Comparison of ENCODE assay signal across 8 cellular contexts in the genomic region with DNA sequence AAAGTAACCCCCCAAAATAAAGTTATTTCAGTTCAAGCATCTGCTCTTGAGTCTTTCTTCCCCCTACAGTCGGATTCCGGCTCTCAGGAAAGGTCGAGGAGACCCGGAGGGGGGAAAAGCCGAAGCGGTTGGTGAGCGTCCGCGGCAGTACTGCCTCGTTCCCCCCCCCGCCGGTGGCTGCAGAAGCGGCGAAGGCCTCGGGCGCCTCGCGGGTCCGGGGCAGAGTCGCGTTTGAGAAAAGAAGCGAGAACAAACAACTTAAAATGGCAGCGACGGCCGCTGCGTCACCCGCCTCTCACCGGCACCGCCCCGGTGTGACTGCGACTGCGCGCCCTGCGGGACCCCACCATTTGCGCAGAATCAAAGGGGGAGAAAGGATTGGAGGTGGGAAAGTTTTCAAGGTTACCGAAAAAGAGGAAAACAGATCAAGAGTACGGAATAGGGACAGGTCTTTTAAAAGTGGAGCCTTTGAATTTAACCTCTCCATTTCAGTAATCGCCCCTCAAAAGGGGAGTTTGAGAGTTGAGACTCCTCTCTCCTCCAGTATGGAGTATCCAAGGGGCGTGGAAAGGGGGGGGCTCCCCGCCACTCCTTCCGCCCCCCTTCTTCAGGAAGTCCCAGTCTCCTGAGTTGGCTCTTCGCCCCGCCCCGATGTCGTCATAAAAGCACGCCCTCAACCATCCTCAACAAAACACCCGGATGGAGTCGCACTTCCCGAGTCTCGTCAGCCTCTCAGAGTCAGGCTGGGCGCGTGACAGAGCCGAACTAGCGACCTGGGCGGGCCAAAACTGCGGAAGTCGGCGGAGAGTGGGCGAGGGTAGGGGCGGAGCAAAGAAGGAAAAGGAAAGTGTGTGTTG. TPM values are rescaled to one million over a fixed set of nuclear protein-coding genes. Genes with fewer than 3 reads are reported as not detected.
DNase-seq lines count a peak whose midpoint lies in the region; ATAC-seq and TF ChIP-seq lines count a peak whose summit lies in the region.

No MANE protein-coding gene starts in this region.

- peak; percentile 60 for ATAC-seq in GM18499 (IDR thresholded peaks at IDR 0.05; ENCODE audit: insufficient read depth, unreplicated experiment)
- ATAC-seq in HG02938 (IDR thresholded peaks at IDR 0.05; ENCODE audit: unreplicated experiment): peak; percentile 87
- ATAC-seq in T-helper 17 cell: peak; percentile 84
- ATAC-seq in upper lobe of right lung: peak; percentile 94

- H3K4me3 ChIP-seq in left ventricle myocardium inferior (peak overlapping the region; percentile 90), upper lobe of right lung (peak overlapping the region; percentile 92)

- H3K27ac ChIP-seq in angular gyrus (ENCODE audit: low read depth, low read length) (peak overlapping the region; percentile 99), left ventricle myocardium inferior (replicated peaks) (peak overlapping the region; percentile 100), upper lobe of right lung (peak overlapping the region; percentile 100)

- peak; percentile 11 for TF ChIP-seq CTCF in left ventricle myocardium inferior (IDR thresholded peaks at IDR 0.05; ENCODE audit: borderline replicate concordance)
- no peak for TF ChIP-seq CTCF in upper lobe of right lung (IDR thresholded peaks at IDR 0.05)

- peaks cover 7% of the 10 kb centered on the region for H3K36me3 Mint-ChIP-seq in T-helper 17 cell (ENCODE audit: low read depth)

- H3K4me3 Mint-ChIP-seq in T-helper 17 cell: peak overlapping the region; percentile 96

- H3K27ac Mint-ChIP-seq in T-helper 17 cell: peak overlapping the region; percentile 99

- H3K27me3 ChIP-seq in left ventricle myocardium inferior (ENCODE audit: low read depth): no peaks in the 10 kb centered on the region
- no peaks in the 10 kb centered on the region for H3K27me3 ChIP-seq in upper lobe of right lung

- intact Hi-C loops in left ventricle myocardium inferior (cut with micrococcal nuclease): no loop called here
- intact Hi-C loops in posterior vena cava (cut with DNase I): no loop called here
- intact Hi-C loops in upper lobe of right lung (cut with DNase I): no loop called here

- H3K4me1 Mint-ChIP-seq in T-helper 17 cell: peaks cover 38% of the 10 kb centered on the region

- no peaks in the 10 kb centered on the region for H3K27me3 Mint-ChIP-seq in T-helper 17 cell

- H3K36me3 ChIP-seq in left ventricle myocardium inferior: peaks cover 13% of the 10 kb centered on the region
- peaks cover 24% of the 10 kb centered on the region for H3K36me3 ChIP-seq in upper lobe of right lung

- peaks cover 57% of the 10 kb centered on the region for H3K4me1 ChIP-seq in left ventricle myocardium inferior
- peaks cover 25% of the 10 kb centered on the region for H3K4me1 ChIP-seq in upper lobe of right lung

- peak; percentile 97 for DNase-seq in NCI-H1694 treated with DMSO at 0.1 percent for 48 hours (lab: John Stamatoyannopoulos, UW)
- DNase-seq in T-helper 17 cell: peak; percentile 96 to 99 (median 98)
- DNase-seq in left ventricle myocardium inferior: peak; percentile 100
- DNase-seq in posterior vena cava (ENCODE audit: low spot score): peak; percentile 100
- peak; percentile 100 for DNase-seq in upper lobe of right lung

- H3K9me3 ChIP-seq in T-helper 17 cell (ENCODE audit: control insufficient read depth, low read length, poor library complexity, severe bottlenecking) (no peaks in the 10 kb centered on the region), left ventricle myocardium inferior (replicated peaks) (no peaks in the 10 kb centered on the region), upper lobe of right lung (no peaks in the 10 kb centered on the region)

RNA-seq across cellular contexts. Expression of a gene that starts 1.9 kb away (rescaled TPM):
- total RNA-seq in T-helper 17 cell (100 to 1,000 TPM; 103 to 110 TPM), left ventricle myocardium inferior (40.4 TPM), posterior vena cava (10 to 100 TPM; 63.9 to 70.3 TPM), upper lobe of right lung (120 TPM)

RNA-seq across cellular contexts. Expression of a gene that starts 53.9 kb away (rescaled TPM):
- total RNA-seq in T-helper 17 cell: 10 to 100 TPM; 11.7 to 15.3 TPM
- 8.1 TPM for total RNA-seq in left ventricle myocardium inferior
- total RNA-seq in posterior vena cava: 1 to 10 TPM; 6.0 to 7.5 TPM
- 10.0 TPM for total RNA-seq in upper lobe of right lung

RNA-seq across cellular contexts. Expression of a gene that starts 54.0 kb away (rescaled TPM):
- total RNA-seq in T-helper 17 cell (1 to 10 TPM; 2.9 to 5.3 TPM), left ventricle myocardium inferior (59.2 TPM), posterior vena cava (10 to 100 TPM; 10.4 to 11.4 TPM), upper lobe of right lung (28.1 TPM)

RNA-seq across cellular contexts. Expression of a gene that starts 54.1 kb away (rescaled TPM):
- total RNA-seq in T-helper 17 cell: 10 to 100 TPM; 35.6 to 42.0 TPM
- total RNA-seq in left ventricle myocardium inferior: 22.1 TPM
- total RNA-seq in posterior vena cava: 10 to 100 TPM; 25.8 to 32.8 TPM
- 42.3 TPM for total RNA-seq in upper lobe of right lung

Comparison
In these comparisons a context has a peak if more than half of its experiments do, and no peak if none do; other contexts are left out.
1. Peak in every context shown above with its lines: DNase-seq, ATAC-seq, H3K4me3 ChIP-seq and H3K27ac ChIP-seq.